ENCODE assay signal across 27 cellular contexts in the genomic region with DNA sequence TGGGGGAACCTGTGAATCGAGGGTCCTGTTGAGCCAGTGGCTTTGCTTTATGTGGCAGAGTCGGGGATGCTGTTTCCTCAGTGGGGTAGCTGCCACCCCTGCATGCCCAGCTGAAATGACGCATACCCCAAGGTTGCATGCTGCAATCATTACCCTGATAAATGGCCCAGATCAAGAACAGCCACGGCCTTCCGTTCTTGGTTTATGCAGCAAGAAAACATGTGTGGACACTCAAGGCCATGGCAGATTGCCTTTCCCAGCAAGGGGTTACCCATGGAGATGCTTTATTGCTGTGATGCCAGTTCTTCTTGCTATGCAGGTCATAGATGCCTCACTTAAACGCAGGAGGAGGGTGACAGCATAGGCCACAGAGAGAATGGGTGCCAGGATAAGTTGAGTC.
"Had no signal": no experiment of that assay in that cellular context is flagged by ENCODE, and none has a peak within 500 bp of the region (broad histone marks: within the 10 kb centered on the region; RNA-seq: fewer than 3 reads in every experiment).

No MANE protein-coding gene starts in this region.

- DNase-seq: activated B cell treated with CpG ODN at 0.5 μM for 24 hours; activated CD4-positive, alpha-beta memory T cell treated with anti-CD3 and anti-CD28 coated beads for 36 hours; activated CD4-positive, alpha-beta T cell treated with anti-CD3 and anti-CD28 coated beads for 48 hours; activated CD8-positive, alpha-beta memory T cell treated with anti-CD3 and anti-CD28 coated beads, Interleukin-2, amount 10 ng/mL, durations not matched to agents 7 days and 5 days; activated CD8-positive, alpha-beta memory T cell treated with anti-CD3 and anti-CD28 coated beads, Interleukin-2, amount 50 U/mL, for 4 hours; activated CD8-positive, alpha-beta T cell treated with anti-CD3 and anti-CD28 coated beads, Interleukin-2, amount 10 ng/mL, durations not matched to agents 7 days and 5 days; activated gamma-delta T cell; activated naive CD4-positive, alpha-beta T cell; activated naive CD4-positive, alpha-beta T cell treated with anti-CD3 and anti-CD28 coated beads, Interleukin-2, amount 10 ng/mL, durations not matched to agents 7 days and 5 days; activated naive CD8-positive, alpha-beta T cell treated with anti-CD3 and anti-CD28 coated beads, Interleukin-2, amount 10 ng/mL, durations not matched to agents 7 days and 5 days; activated T-cell treated with anti-CD3 and anti-CD28 coated beads, Interleukin-2, amount 50 U/mL, for 1 hour; activated T-cell treated with anti-CD3 and anti-CD28 coated beads, Interleukin-2, amount 50 U/mL, for 72 hours; amygdala; aorta; body of pancreas; caudate nucleus; colonic mucosa; effector memory CD4-positive, alpha-beta T cell; endodermal cell; foreskin keratinocyte; gastrocnemius medialis; glutamatergic neuron; heart left ventricle; T-helper 1 cell; T-helper 17 cell; T1000; WERI-Rb-1 had no signal

- H3K4me3 ChIP-seq: body of pancreas, colonic mucosa, gastrocnemius medialis, heart left ventricle had no signal
